24 cellular contexts compared by ENCODE assay signal in genomic region chr7:159201722-159202330, GRCh38. TPM values are rescaled to one million over a fixed set of nuclear protein-coding genes. Genes with fewer than 3 reads are reported as not detected.
"Had no signal": no experiment of that assay in that cellular context is flagged by ENCODE, and none has a peak within 500 bp of the region (broad histone marks: within the 10 kb centered on the region; RNA-seq: fewer than 3 reads in every experiment).

No MANE protein-coding gene starts in this region.

- H3K4me3 ChIP-seq: breast epithelium, Peyer's patch, SJCRH30 had no signal

- DNase-seq: activated B cell treated with CpG ODN at 0.5 μM for 24 hours; activated CD8-positive, alpha-beta memory T cell treated with anti-CD3 and anti-CD28 coated beads, Interleukin-2, amount 10 ng/mL, durations not matched to agents 7 days and 5 days; activated effector memory CD4-positive, alpha-beta T cell treated with Interleukin-2 at 50 U/mL for 16 hours; activated naive CD4-positive, alpha-beta T cell; activated T-cell treated with anti-CD3 and anti-CD28 coated beads, Interleukin-2, amount 50 U/mL, for 24 hours; aorta; caudate nucleus; MM.1S; NCI-H1105 treated with DMSO at 0.1 percent for 48 hours; NCI-H1436 treated with DMSO at 0.1 percent for 48 hours; NCI-H187; NCI-H2081; NCI-H446; NCI-H524; Peyer's patch; Right ventricle myocardium superior; SJCRH30; SK-N-SH; T-helper 1 cell had no signal

- H3K27ac ChIP-seq: breast epithelium, KMS-11, Peyer's patch, RWPE1, SJCRH30 had no signal

- H3K4me2 ChIP-seq: KMS-11, SK-N-SH had no signal

- H3K27me3 ChIP-seq: breast epithelium, Peyer's patch, SJCRH30 had no signal

- ATAC-seq: activated CD8-positive, alpha-beta memory T cell treated with anti-CD3 and anti-CD28 coated beads, Interleukin-2, amount 10 ng/mL, durations not matched to agents 7 days and 5 days had no signal

- H3K4me1 ChIP-seq: breast epithelium had no signal

- H3K27me3 Mint-ChIP-seq: activated B cell treated with CpG ODN at 0.5 μM for 24 hours; activated CD8-positive, alpha-beta memory T cell treated with anti-CD3 and anti-CD28 coated beads, Interleukin-2, amount 10 ng/mL, durations not matched to agents 7 days and 5 days; activated naive CD4-positive, alpha-beta T cell treated with anti-CD3 and anti-CD28 coated beads, Interleukin-2, amount 50 U/mL, for 24 hours; activated T-cell treated with anti-CD3 and anti-CD28 coated beads, Interleukin-2, amount 50 U/mL, for 24 hours had no signal

- H3K27ac Mint-ChIP-seq: activated B cell treated with CpG ODN at 0.5 μM for 24 hours; activated CD8-positive, alpha-beta memory T cell treated with anti-CD3 and anti-CD28 coated beads, Interleukin-2, amount 10 ng/mL, durations not matched to agents 7 days and 5 days; activated naive CD4-positive, alpha-beta T cell treated with anti-CD3 and anti-CD28 coated beads, Interleukin-2, amount 50 U/mL, for 24 hours; activated T-cell treated with anti-CD3 and anti-CD28 coated beads, Interleukin-2, amount 50 U/mL, for 24 hours; activated T-helper 1 cell treated with anti-CD3 and anti-CD28 coated beads, Interleukin-12 subunit alpha, Interleukin-12 subunit beta, Interleukin-2, Interleukin-4 antibody, amounts not matched to agents 30 ng/mL and 10 ng/mL and 1 ng/mL, durations not matched to agents 14 hours and 24 hours and 36 hours had no signal

- H3K36me3 ChIP-seq: breast epithelium, Peyer's patch, SJCRH30 had no signal

- H3K9me3 ChIP-seq: breast epithelium, Peyer's patch, SJCRH30 had no signal

- H3K9ac ChIP-seq: KMS-11, SK-N-SH had no signal

- H3K9me3 Mint-ChIP-seq: activated B cell treated with CpG ODN at 0.5 μM for 24 hours; activated naive CD4-positive, alpha-beta T cell treated with anti-CD3 and anti-CD28 coated beads, Interleukin-2, amount 50 U/mL, for 24 hours; activated T-cell treated with anti-CD3 and anti-CD28 coated beads, Interleukin-2, amount 50 U/mL, for 24 hours; activated T-helper 1 cell treated with anti-CD3 and anti-CD28 coated beads, Interleukin-12 subunit alpha, Interleukin-12 subunit beta, Interleukin-2, Interleukin-4 antibody, amounts not matched to agents 30 ng/mL and 10 ng/mL and 1 ng/mL, durations not matched to agents 14 hours and 24 hours and 36 hours had no signal

- H3K4me3 Mint-ChIP-seq: activated B cell treated with CpG ODN at 0.5 μM for 24 hours; activated CD8-positive, alpha-beta memory T cell treated with anti-CD3 and anti-CD28 coated beads, Interleukin-2, amount 10 ng/mL, durations not matched to agents 7 days and 5 days; activated naive CD4-positive, alpha-beta T cell treated with anti-CD3 and anti-CD28 coated beads, Interleukin-2, amount 50 U/mL, for 24 hours; activated T-cell treated with anti-CD3 and anti-CD28 coated beads, Interleukin-2, amount 50 U/mL, for 24 hours; activated T-helper 1 cell treated with anti-CD3 and anti-CD28 coated beads, Interleukin-12 subunit alpha, Interleukin-12 subunit beta, Interleukin-2, Interleukin-4 antibody, amounts not matched to agents 30 ng/mL and 10 ng/mL and 1 ng/mL, durations not matched to agents 14 hours and 24 hours and 36 hours had no signal

- H3K36me3 Mint-ChIP-seq: activated CD8-positive, alpha-beta memory T cell treated with anti-CD3 and anti-CD28 coated beads, Interleukin-2, amount 10 ng/mL, durations not matched to agents 7 days and 5 days; activated naive CD4-positive, alpha-beta T cell treated with anti-CD3 and anti-CD28 coated beads, Interleukin-2, amount 50 U/mL, for 24 hours had no signal

RNA-seq across cellular contexts. Expression of gene VIPR2, which starts 57.2 kb away (rescaled TPM):
- total RNA-seq: activated B cell treated with CpG ODN at 0.5 μM for 24 hours had no signal
- polyA plus RNA-seq: SK-N-SH had no signal
